In the genomic region with DNA sequence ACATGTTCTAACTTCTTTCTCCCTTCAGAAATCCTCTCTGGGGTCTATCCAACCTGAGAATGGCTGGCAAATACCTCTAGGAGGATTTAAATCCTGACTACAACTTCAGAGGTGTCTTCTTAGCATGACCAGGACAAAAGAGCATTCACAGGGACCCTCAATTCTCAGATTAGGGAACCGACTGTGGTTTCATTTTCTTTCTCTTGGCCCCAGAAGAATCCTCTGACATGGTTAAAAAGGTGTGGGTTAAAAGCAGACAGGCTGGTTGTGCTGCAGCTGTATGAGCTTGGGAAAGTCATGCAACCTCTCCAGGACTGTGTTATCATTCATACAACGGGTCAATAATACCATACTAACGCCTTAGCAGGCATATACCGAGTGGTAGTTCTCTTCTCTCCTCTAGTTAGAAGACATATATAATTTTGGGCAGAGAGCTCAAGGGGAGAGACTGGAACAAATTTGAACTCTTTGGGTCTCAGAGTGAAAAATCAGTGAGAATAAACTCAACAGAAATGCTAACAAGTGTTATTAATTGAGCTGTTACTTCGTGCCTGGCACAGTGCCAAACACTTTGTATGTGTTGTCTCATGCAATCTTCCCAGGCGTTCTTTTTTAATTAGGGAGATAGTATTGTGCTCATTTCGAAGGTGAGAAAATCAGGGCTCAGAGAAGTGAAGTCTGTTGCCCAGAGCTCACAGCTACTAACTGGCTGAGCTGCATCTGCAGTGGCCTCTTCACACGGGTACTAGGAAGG, we compare ENCODE assay signal across 1 cellular context.
TF ChIP-seq lines count a peak whose summit lies in the region.

No MANE protein-coding gene starts in this region.

TF ChIP-seq in H1, 55 proteins besides CTCF, POLR2A, EP300 and RAD21:
- TF ChIP-seq NANOG (IDR thresholded peaks at IDR 0.05; ENCODE audit: insufficient read depth, low read depth, low read length, poor library complexity, severe bottlenecking) (no peak), SUZ12 (IDR thresholded peaks at IDR 0.05; ENCODE audit: low read length) (no peak)
TF ChIP-seq in H1: peak in this region for 0.
